15 cellular contexts compared by ENCODE assay signal in genomic region chr5:150129454-150129812, GRCh38. TPM values are rescaled to one million over a fixed set of nuclear protein-coding genes. Genes with fewer than 3 reads are reported as not detected.
DNase-seq lines count a peak whose midpoint lies in the region; FAIRE-seq and TF ChIP-seq lines count a peak whose summit lies in the region.
"Had no signal": no experiment of that assay in that cellular context is flagged by ENCODE, and none has a peak within 500 bp of the region (broad histone marks: within the 10 kb centered on the region; RNA-seq: fewer than 3 reads in every experiment).

No MANE protein-coding gene starts in this region.

- H3K27ac ChIP-seq in breast epithelium (peak overlapping the region; percentile 17 to 49), liver (ENCODE audit: low read depth in 1 of 2, low read length in 2 of 2) (peak overlapping the region; percentile 65 to 66)
- H3K27ac ChIP-seq: VCaP had no signal

- no peaks in the 10 kb centered on the region for H3K27me3 ChIP-seq in breast epithelium
- no peaks in the 10 kb centered on the region for H3K27me3 ChIP-seq in liver (ENCODE audit: control insufficient read depth in 4 of 4, insufficient read depth in 4 of 4, low read length in 3 of 4)
- no peaks in the 10 kb centered on the region for H3K27me3 ChIP-seq in skeletal muscle satellite cell (ENCODE audit: control insufficient read depth, insufficient read depth, low read length)
- H3K27me3 ChIP-seq: gastrocnemius medialis had no signal

- FAIRE-seq in HTR-8/SVneo (lab: Jason Lieb, UNC) (peak; percentile 77), D721Med (lab: Jason Lieb, UNC) (no peak)
- FAIRE-seq: bronchial epithelial cell, kidney had no signal

- TF ChIP-seq POLR2A in breast epithelium (IDR thresholded peaks at IDR 0.05): no peak

- intact Hi-C loops in breast epithelium (cut with DNase I; ENCODE audit: low total_unique reads): no loop called here

- H3K4me1 ChIP-seq in breast epithelium (no peaks in the 10 kb centered on the region), liver (ENCODE audit: control insufficient read depth in 4 of 4, insufficient read depth in 4 of 4, low read length in 3 of 4) (peaks cover 0 to 28% (median 20%) of the 10 kb centered on the region in 4 donors), skeletal muscle satellite cell (ENCODE audit: control insufficient read depth, insufficient read depth, low read length) (peaks cover 12% of the 10 kb centered on the region)

- no peaks in the 10 kb centered on the region for H3K9me3 ChIP-seq in breast epithelium
- H3K9me3 ChIP-seq in liver (ENCODE audit: control insufficient read depth in 4 of 4, low read length in 3 of 4): no peaks in the 10 kb centered on the region
- no peaks in the 10 kb centered on the region for H3K9me3 ChIP-seq in skeletal muscle satellite cell (replicated peaks; ENCODE audit: low read length)
- H3K9me3 ChIP-seq: gastrocnemius medialis had no signal

- DNase-seq in HTR-8/SVneo (ENCODE audit: insufficient read length, low spot score) (no peak), breast epithelium (ENCODE audit: low spot score in 2 of 2) (no peak), D721Med (ENCODE audit: insufficient read length, low spot score) (no peak), A172 (ENCODE audit: low spot score) (no peak), HPDE6-E6E7 (ENCODE audit: extremely low spot score) (no peak), NCI-H748 (lab: John Stamatoyannopoulos, UW; ENCODE audit: unreplicated experiment) (no peak)
- DNase-seq: activated gamma-delta T cell, NCI-H187 treated with DMSO at 0.1 percent for 48 hours had no signal

- H3K36me3 ChIP-seq in breast epithelium (no peaks in the 10 kb centered on the region), liver (ENCODE audit: control insufficient read depth in 4 of 4, insufficient read depth in 3 of 4, low read depth in 1 of 4, low read length in 3 of 4) (peaks cover 0 to 2% (median 0%) of the 10 kb centered on the region in 4 donors), skeletal muscle satellite cell (ENCODE audit: insufficient read depth, low read length) (peaks cover 18% of the 10 kb centered on the region)
- H3K36me3 ChIP-seq: gastrocnemius medialis had no signal

- H3K9ac ChIP-seq in liver (ENCODE audit: low read depth in 1 of 2, low read length in 2 of 2) (no peak overlapping the region), skeletal muscle satellite cell (ENCODE audit: low read depth, low read length) (no peak overlapping the region)

- WGBS in liver: 39% methylated on average over 8 of the region's 8 CpGs

- H3K4me3 ChIP-seq in breast epithelium (peak overlapping the region in 2 of 3 donors; percentile 35 to 55), liver (ENCODE audit: low read depth in 1 of 3, low read length in 3 of 3) (peak overlapping the region in 1 of 3 donors; percentile 30), skeletal muscle satellite cell (ENCODE audit: low read length) (no peak overlapping the region)

- TF ChIP-seq CTCF in breast epithelium (IDR thresholded peaks at IDR 0.05) (no peak), liver (IDR thresholded peaks at IDR 0.05; ENCODE audit: low read depth, low read length, missing input control) (no peak), D721Med (IDR thresholded peaks at IDR 0.05; ENCODE audit: insufficient read depth, missing control alignments) (no peak)

- TF ChIP-seq RAD21 in liver (IDR thresholded peaks at IDR 0.05): no peak

- peak overlapping the region; percentile 70 for H3K4me2 ChIP-seq in skeletal muscle satellite cell (ENCODE audit: low read length)

TF ChIP-seq in liver, 16 proteins besides CTCF, POLR2A, EP300 and RAD21:
- TF ChIP-seq RXRA (IDR thresholded peaks at IDR 0.05): peak in 1 of 2 donors; percentile 20
- no peak for TF ChIP-seq JUND (IDR thresholded peaks at IDR 0.05)
- TF ChIP-seq NR2F2 (IDR thresholded peaks at IDR 0.05): no peak
- TF ChIP-seq FOXA1 (IDR thresholded peaks at IDR 0.05): no peak
- no peak for TF ChIP-seq EGR1 (IDR thresholded peaks at IDR 0.05; ENCODE audit: low read depth in 2 of 2)
- TF ChIP-seq GABPA (IDR thresholded peaks at IDR 0.05 in 1 of 2, conservative IDR thresholded peaks at IDR 0.05 in 1 of 2): no peak
- TF ChIP-seq HNF4G (IDR thresholded peaks at IDR 0.05): no peak
- no peak for TF ChIP-seq SP1 (IDR thresholded peaks at IDR 0.05)
- TF ChIP-seq ZBTB33 (IDR thresholded peaks at IDR 0.05): no peak
- no peak for TF ChIP-seq TAF1 (conservative IDR thresholded peaks at IDR 0.05)
- no peak for TF ChIP-seq YY1 (IDR thresholded peaks at IDR 0.05)
- TF ChIP-seq MAX (IDR thresholded peaks at IDR 0.05): no peak
- TF ChIP-seq, protein P1, sequence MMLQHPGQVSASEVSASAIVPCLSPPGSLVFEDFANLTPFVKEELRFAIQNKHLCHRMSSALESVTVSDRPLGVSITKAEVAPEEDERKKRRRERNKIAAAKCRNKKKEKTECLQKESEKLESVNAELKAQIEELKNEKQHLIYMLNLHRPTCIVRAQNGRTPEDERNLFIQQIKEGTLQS (IDR thresholded peaks at IDR 0.05): no peak
- TF ChIP-seq HNF4A (conservative IDR thresholded peaks at IDR 0.05): peak in 1 of 2 donors; percentile 49
- peak; percentile 48 for TF ChIP-seq FOXA2 (IDR thresholded peaks at IDR 0.05)
- TF ChIP-seq, protein P2, sequence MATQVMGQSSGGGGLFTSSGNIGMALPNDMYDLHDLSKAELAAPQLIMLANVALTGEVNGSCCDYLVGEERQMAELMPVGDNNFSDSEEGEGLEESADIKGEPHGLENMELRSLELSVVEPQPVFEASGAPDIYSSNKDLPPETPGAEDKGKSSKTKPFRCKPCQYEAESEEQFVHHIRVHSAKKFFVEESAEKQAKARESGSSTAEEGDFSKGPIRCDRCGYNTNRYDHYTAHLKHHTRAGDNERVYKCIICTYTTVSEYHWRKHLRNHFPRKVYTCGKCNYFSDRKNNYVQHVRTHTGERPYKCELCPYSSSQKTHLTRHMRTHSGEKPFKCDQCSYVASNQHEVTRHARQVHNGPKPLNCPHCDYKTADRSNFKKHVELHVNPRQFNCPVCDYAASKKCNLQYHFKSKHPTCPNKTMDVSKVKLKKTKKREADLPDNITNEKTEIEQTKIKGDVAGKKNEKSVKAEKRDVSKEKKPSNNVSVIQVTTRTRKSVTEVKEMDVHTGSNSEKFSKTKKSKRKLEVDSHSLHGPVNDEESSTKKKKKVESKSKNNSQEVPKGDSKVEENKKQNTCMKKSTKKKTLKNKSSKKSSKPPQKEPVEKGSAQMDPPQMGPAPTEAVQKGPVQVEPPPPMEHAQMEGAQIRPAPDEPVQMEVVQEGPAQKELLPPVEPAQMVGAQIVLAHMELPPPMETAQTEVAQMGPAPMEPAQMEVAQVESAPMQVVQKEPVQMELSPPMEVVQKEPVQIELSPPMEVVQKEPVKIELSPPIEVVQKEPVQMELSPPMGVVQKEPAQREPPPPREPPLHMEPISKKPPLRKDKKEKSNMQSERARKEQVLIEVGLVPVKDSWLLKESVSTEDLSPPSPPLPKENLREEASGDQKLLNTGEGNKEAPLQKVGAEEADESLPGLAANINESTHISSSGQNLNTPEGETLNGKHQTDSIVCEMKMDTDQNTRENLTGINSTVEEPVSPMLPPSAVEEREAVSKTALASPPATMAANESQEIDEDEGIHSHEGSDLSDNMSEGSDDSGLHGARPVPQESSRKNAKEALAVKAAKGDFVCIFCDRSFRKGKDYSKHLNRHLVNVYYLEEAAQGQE (IDR thresholded peaks at IDR 0.05): no peak

RNA-seq across cellular contexts. Expression of gene PDGFRB, which starts 26.2 kb away (rescaled TPM):
- total RNA-seq in breast epithelium (100 to 1,000 TPM in 2 of 3 donors, 10 to 100 TPM in 1; 53.7 to 243 (median 146) TPM), liver (10 to 100 TPM; 10.6 to 13.1 TPM)
- 1 to 10 TPM; 5.2 to 6.1 TPM for polyA plus RNA-seq in liver
- total RNA-seq in skeletal muscle satellite cell (2012; rRNA removed): 70.7 and 117 TPM in 2 replicates
- 33.5 and 55.9 TPM in 2 replicates for total RNA-seq in A172 (2014; rRNA removed; shearing (Covaris generic))

RNA-seq across cellular contexts. Expression of gene CDX1, which starts 37.1 kb away (rescaled TPM):
- total RNA-seq in breast epithelium (1 to 10 TPM in 1 of 3 donors, not detected in 2; 1.3 TPM), liver (not detected)
- not detected for polyA plus RNA-seq in liver
- total RNA-seq in skeletal muscle satellite cell (2012; rRNA removed): not detected in 2 replicates
- not detected in 2 replicates for total RNA-seq in A172 (2014; rRNA removed; shearing (Covaris generic))
- total RNA-seq: bronchial epithelial cell; kidney; naive thymus-derived CD4-positive, alpha-beta T cell had no signal
- polyA plus RNA-seq: naive thymus-derived CD4-positive, alpha-beta T cell had no signal

RNA-seq across cellular contexts. Expression of gene CSF1R, which starts 43.1 kb away (rescaled TPM):
- total RNA-seq in breast epithelium: 10 to 100 TPM; 11.5 to 79.0 (median 24.1) TPM
- total RNA-seq in liver: 10 to 100 TPM; 26.4 to 46.2 TPM
- 10 to 100 TPM in 1 of 2 donors, 1 to 10 TPM in 1; 5.4 to 17.9 TPM for polyA plus RNA-seq in liver
- total RNA-seq in skeletal muscle satellite cell (2012; rRNA removed): 0.22 TPM in 1 of 2 replicates, not detected in the other
- total RNA-seq in A172 (2014; rRNA removed; shearing (Covaris generic)): 0.84 and 0.96 TPM in 2 replicates
- total RNA-seq: bronchial epithelial cell had no signal
